Comparison of ENCODE assay signal across 1 cellular context in genomic region chr1:24640288-24640687, GRCh38.
TF ChIP-seq lines count a peak whose summit lies in the region.

No MANE protein-coding gene starts in this region.

TF ChIP-seq in K562, 482 proteins besides CTCF, POLR2A, EP300 and RAD21 (continued from another document and continues in another):
- TF ChIP-seq, protein P1, sequence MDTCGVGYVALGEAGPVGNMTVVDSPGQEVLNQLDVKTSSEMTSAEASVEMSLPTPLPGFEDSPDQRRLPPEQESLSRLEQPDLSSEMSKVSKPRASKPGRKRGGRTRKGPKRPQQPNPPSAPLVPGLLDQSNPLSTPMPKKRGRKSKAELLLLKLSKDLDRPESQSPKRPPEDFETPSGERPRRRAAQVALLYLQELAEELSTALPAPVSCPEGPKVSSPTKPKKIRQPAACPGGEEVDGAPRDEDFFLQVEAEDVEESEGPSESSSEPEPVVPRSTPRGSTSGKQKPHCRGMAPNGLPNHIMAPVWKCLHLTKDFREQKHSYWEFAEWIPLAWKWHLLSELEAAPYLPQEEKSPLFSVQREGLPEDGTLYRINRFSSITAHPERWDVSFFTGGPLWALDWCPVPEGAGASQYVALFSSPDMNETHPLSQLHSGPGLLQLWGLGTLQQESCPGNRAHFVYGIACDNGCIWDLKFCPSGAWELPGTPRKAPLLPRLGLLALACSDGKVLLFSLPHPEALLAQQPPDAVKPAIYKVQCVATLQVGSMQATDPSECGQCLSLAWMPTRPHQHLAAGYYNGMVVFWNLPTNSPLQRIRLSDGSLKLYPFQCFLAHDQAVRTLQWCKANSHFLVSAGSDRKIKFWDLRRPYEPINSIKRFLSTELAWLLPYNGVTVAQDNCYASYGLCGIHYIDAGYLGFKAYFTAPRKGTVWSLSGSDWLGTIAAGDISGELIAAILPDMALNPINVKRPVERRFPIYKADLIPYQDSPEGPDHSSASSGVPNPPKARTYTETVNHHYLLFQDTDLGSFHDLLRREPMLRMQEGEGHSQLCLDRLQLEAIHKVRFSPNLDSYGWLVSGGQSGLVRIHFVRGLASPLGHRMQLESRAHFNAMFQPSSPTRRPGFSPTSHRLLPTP (IDR thresholded peaks at IDR 0.05; ENCODE audit: borderline replicate concordance, extremely low read depth, insufficient read length), result no peak
- TF ChIP-seq CSDE1 (IDR thresholded peaks at IDR 0.05) (no peak), ZNF184 (CRISPR knock-in tag; IDR thresholded peaks at IDR 0.05) (no peak), SMARCA5 (IDR thresholded peaks at IDR 0.05) (no peak), PHTF2 (CRISPR knock-in tag; IDR thresholded peaks at IDR 0.05) (no peak), SIN3A (IDR thresholded peaks at IDR 0.05; ENCODE audit: borderline replicate concordance in 2 of 2, control insufficient read depth in 1 of 2, low read depth in 2 of 2, low read length in 2 of 2) (no peak), TGIF2 (CRISPR knock-in tag; IDR thresholded peaks at IDR 0.05) (no peak), TOE1 (IDR thresholded peaks at IDR 0.05; ENCODE audit: borderline replicate concordance) (peak; percentile 91), TOE1 (CRISPR knock-in tag; IDR thresholded peaks at IDR 0.05; ENCODE audit: borderline replicate concordance, low read depth) (no peak), PRPF4 (IDR thresholded peaks at IDR 0.05; ENCODE audit: insufficient read depth, low read depth, low read length, poor library complexity, severe bottlenecking) (no peak), ATF7 (IDR thresholded peaks at IDR 0.05) (no peak), ATF2 (CRISPR knock-in tag; IDR thresholded peaks at IDR 0.05) (no peak), NFIC (IDR thresholded peaks at IDR 0.05) (peak; percentile 60), DNMT1 (IDR thresholded peaks at IDR 0.05) (no peak), FOSL1 (tag; conservative IDR thresholded peaks at IDR 0.05) (no peak), EZH2 (IDR thresholded peaks at IDR 0.05; ENCODE audit: borderline replicate concordance, low read depth, low read length) (no peak), GATA2 (CRISPR knock-in tag; IDR thresholded peaks at IDR 0.05) (no peak), KAT8 (IDR thresholded peaks at IDR 0.05; ENCODE audit: low read depth) (no peak), FIP1L1 (IDR thresholded peaks at IDR 0.05; ENCODE audit: low read depth, low read length, poor library complexity, severe bottlenecking) (no peak), BHLHE40 (IDR thresholded peaks at IDR 0.05; ENCODE audit: low read length) (peak; percentile 62; the same call in 1 of the 2 replicates), CBFA2T2 (conservative IDR thresholded peaks at IDR 0.05) (peak; percentile 67), ZNF263 (CRISPR knock-in tag; IDR thresholded peaks at IDR 0.05; ENCODE audit: borderline replicate concordance) (no peak), MED1 (CRISPR knock-in tag; IDR thresholded peaks at IDR 0.05; ENCODE audit: borderline replicate concordance) (no peak), CBFB (CRISPR knock-in tag; IDR thresholded peaks at IDR 0.05) (no peak), SAFB (IDR thresholded peaks at IDR 0.05; ENCODE audit: borderline replicate concordance, low read depth, low read length) (no peak), RBM17 (IDR thresholded peaks at IDR 0.05; ENCODE audit: borderline replicate concordance, low read depth, low read length) (no peak), ZNF57 (CRISPR knock-in tag; IDR thresholded peaks at IDR 0.05) (no peak), RAD51 (IDR thresholded peaks at IDR 0.05; ENCODE audit: borderline replicate concordance, low read depth) (peak; percentile 92), USF2 (CRISPR knock-in tag; IDR thresholded peaks at IDR 0.05) (peak; percentile 67), TRIM25 (IDR thresholded peaks at IDR 0.05; ENCODE audit: borderline replicate concordance) (no peak), RHOXF2B (CRISPR knock-in tag; conservative IDR thresholded peaks at IDR 0.05) (no peak), ARID3B (CRISPR knock-in tag; IDR thresholded peaks at IDR 0.05; ENCODE audit: borderline replicate concordance) (no peak), ZNF512 (tag; IDR thresholded peaks at IDR 0.05) (no peak), ZNF445 (CRISPR knock-in tag; IDR thresholded peaks at IDR 0.05; ENCODE audit: low read depth) (no peak), TSHZ1 (CRISPR knock-in tag; IDR thresholded peaks at IDR 0.05) (no peak), KLF10 (CRISPR knock-in tag; IDR thresholded peaks at IDR 0.05) (no peak)
- TF ChIP-seq, protein P2, sequence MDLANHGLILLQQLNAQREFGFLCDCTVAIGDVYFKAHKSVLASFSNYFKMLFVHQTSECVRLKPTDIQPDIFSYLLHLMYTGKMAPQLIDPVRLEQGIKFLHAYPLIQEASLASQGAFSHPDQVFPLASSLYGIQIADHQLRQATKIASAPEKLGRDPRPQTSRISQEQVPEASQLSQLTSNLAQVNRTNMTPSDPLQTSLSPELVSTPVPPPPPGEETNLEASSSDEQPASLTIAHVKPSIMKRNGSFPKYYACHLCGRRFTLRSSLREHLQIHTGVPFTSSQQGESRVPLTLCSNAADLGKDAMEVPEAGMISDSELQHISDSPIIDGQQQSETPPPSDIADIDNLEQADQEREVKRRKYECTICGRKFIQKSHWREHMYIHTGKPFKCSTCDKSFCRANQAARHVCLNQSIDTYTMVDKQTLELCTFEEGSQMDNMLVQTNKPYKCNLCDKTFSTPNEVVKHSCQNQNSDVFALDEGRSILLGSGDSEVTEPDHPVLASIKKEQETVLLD (IDR thresholded peaks at IDR 0.05), result no peak
- TF ChIP-seq, protein P3, sequence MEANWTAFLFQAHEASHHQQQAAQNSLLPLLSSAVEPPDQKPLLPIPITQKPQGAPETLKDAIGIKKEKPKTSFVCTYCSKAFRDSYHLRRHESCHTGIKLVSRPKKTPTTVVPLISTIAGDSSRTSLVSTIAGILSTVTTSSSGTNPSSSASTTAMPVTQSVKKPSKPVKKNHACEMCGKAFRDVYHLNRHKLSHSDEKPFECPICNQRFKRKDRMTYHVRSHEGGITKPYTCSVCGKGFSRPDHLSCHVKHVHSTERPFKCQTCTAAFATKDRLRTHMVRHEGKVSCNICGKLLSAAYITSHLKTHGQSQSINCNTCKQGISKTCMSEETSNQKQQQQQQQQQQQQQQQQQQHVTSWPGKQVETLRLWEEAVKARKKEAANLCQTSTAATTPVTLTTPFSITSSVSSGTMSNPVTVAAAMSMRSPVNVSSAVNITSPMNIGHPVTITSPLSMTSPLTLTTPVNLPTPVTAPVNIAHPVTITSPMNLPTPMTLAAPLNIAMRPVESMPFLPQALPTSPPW (CRISPR knock-in tag; IDR thresholded peaks at IDR 0.05), result no peak
- TF ChIP-seq, protein P4, sequence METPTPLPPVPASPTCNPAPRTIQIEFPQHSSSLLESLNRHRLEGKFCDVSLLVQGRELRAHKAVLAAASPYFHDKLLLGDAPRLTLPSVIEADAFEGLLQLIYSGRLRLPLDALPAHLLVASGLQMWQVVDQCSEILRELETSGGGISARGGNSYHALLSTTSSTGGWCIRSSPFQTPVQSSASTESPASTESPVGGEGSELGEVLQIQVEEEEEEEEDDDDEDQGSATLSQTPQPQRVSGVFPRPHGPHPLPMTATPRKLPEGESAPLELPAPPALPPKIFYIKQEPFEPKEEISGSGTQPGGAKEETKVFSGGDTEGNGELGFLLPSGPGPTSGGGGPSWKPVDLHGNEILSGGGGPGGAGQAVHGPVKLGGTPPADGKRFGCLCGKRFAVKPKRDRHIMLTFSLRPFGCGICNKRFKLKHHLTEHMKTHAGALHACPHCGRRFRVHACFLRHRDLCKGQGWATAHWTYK (CRISPR knock-in tag; IDR thresholded peaks at IDR 0.05), result no peak
- TF ChIP-seq, protein P5, sequence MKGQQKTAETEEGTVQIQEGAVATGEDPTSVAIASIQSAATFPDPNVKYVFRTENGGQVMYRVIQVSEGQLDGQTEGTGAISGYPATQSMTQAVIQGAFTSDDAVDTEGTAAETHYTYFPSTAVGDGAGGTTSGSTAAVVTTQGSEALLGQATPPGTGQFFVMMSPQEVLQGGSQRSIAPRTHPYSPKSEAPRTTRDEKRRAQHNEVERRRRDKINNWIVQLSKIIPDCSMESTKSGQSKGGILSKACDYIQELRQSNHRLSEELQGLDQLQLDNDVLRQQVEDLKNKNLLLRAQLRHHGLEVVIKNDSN (CRISPR knock-in tag; IDR thresholded peaks at IDR 0.05), result peak; percentile 65
- TF ChIP-seq, protein P6, sequence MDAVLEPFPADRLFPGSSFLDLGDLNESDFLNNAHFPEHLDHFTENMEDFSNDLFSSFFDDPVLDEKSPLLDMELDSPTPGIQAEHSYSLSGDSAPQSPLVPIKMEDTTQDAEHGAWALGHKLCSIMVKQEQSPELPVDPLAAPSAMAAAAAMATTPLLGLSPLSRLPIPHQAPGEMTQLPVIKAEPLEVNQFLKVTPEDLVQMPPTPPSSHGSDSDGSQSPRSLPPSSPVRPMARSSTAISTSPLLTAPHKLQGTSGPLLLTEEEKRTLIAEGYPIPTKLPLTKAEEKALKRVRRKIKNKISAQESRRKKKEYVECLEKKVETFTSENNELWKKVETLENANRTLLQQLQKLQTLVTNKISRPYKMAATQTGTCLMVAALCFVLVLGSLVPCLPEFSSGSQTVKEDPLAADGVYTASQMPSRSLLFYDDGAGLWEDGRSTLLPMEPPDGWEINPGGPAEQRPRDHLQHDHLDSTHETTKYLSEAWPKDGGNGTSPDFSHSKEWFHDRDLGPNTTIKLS (IDR thresholded peaks at IDR 0.05; ENCODE audit: borderline replicate concordance, low read depth), result no peak
